ENCODE assay signal across 15 cellular contexts in genomic region chr18:13180614-13181375, GRCh38.
"Had no signal": no experiment of that assay in that cellular context is flagged by ENCODE, and none has a peak within 500 bp of the region (broad histone marks: within the 10 kb centered on the region; RNA-seq: fewer than 3 reads in every experiment).

No MANE protein-coding gene starts in this region.

- H3K4me3 ChIP-seq: coronary artery, lung, stomach, testis, upper lobe of right lung had no signal

- ATAC-seq: sciatic nerve, upper lobe of right lung had no signal

- H3K36me3 Mint-ChIP-seq: activated CD4-positive, alpha-beta memory T cell treated with anti-CD3 and anti-CD28 coated beads for 36 hours; activated naive CD8-positive, alpha-beta T cell treated with anti-CD3 and anti-CD28 coated beads for 36 hours; brain had no signal

- H3K4me3 Mint-ChIP-seq: activated CD4-positive, alpha-beta memory T cell treated with anti-CD3 and anti-CD28 coated beads for 36 hours; activated naive CD8-positive, alpha-beta T cell treated with anti-CD3 and anti-CD28 coated beads for 36 hours; activated T-cell treated with anti-CD3 and anti-CD28 coated beads, Interleukin-2, amount 50 U/mL, for 24 hours; brain had no signal

- H3K4me1 ChIP-seq: upper lobe of right lung had no signal

- DNase-seq: activated CD4-positive, alpha-beta memory T cell treated with anti-CD3 and anti-CD28 coated beads for 36 hours; activated gamma-delta T cell treated with Interleukin-2 at 50 U/mL for 16 hours; activated naive CD8-positive, alpha-beta T cell treated with anti-CD3 and anti-CD28 coated beads for 36 hours; activated T-cell treated with anti-CD3 and anti-CD28 coated beads, Interleukin-2, amount 50 U/mL, for 24 hours; central memory CD4-positive, alpha-beta T cell; foreskin fibroblast; midbrain; stomach; T-helper 1 cell; testis; upper lobe of right lung had no signal

- H3K9me3 ChIP-seq: stomach, testis, upper lobe of right lung had no signal

- H3K27ac ChIP-seq: coronary artery, stomach, testis, upper lobe of right lung had no signal

- H3K4me1 Mint-ChIP-seq: brain had no signal

- H3K9me3 Mint-ChIP-seq: activated CD4-positive, alpha-beta memory T cell treated with anti-CD3 and anti-CD28 coated beads for 36 hours; activated naive CD8-positive, alpha-beta T cell treated with anti-CD3 and anti-CD28 coated beads for 36 hours; activated T-cell treated with anti-CD3 and anti-CD28 coated beads, Interleukin-2, amount 50 U/mL, for 24 hours; brain had no signal

- H3K36me3 ChIP-seq: stomach, upper lobe of right lung had no signal

- H3K27me3 Mint-ChIP-seq: activated naive CD8-positive, alpha-beta T cell treated with anti-CD3 and anti-CD28 coated beads for 36 hours had no signal

- H3K27me3 ChIP-seq: stomach, testis, upper lobe of right lung had no signal

- H3K27ac Mint-ChIP-seq: activated CD4-positive, alpha-beta memory T cell treated with anti-CD3 and anti-CD28 coated beads for 36 hours; activated naive CD8-positive, alpha-beta T cell treated with anti-CD3 and anti-CD28 coated beads for 36 hours; activated T-cell treated with anti-CD3 and anti-CD28 coated beads, Interleukin-2, amount 50 U/mL, for 24 hours; brain had no signal
